12 cellular contexts compared by ENCODE assay signal in genomic region chr1:28955930-28956552, GRCh38. TPM values are rescaled to one million over a fixed set of nuclear protein-coding genes. Genes with fewer than 3 reads are reported as not detected.
DNase-seq lines count a peak whose midpoint lies in the region; ATAC-seq and TF ChIP-seq lines count a peak whose summit lies in the region.
"Had no signal": no experiment of that assay in that cellular context is flagged by ENCODE, and none has a peak within 500 bp of the region (broad histone marks: within the 10 kb centered on the region; RNA-seq: fewer than 3 reads in every experiment).

No MANE protein-coding gene starts in this region.

- TF ChIP-seq POLR2A in upper lobe of left lung (IDR thresholded peaks at IDR 0.05) = no peak

- no peak overlapping the region for H3K18ac ChIP-seq in trophoblast cell (ENCODE audit: low read length)

- H3K27me3 ChIP-seq in naive thymus-derived CD4-positive, alpha-beta T cell (ENCODE audit: control insufficient read depth in 2 of 2, insufficient read depth in 2 of 2, low read length in 2 of 2) = no peaks in the 10 kb centered on the region
- H3K27me3 ChIP-seq in upper lobe of left lung (no peaks in the 10 kb centered on the region), trophoblast cell (ENCODE audit: insufficient read depth, low read length) (no peaks in the 10 kb centered on the region)
- H3K27me3 ChIP-seq: uterus had no signal

- no peak overlapping the region for H3K9ac ChIP-seq in trophoblast cell (ENCODE audit: low read length)

- H2BK12ac ChIP-seq in trophoblast cell (ENCODE audit: low read length) = no peak overlapping the region

- H3K27ac Mint-ChIP-seq in activated T-cell treated with anti-CD3 and anti-CD28 coated beads, Interleukin-2, amount 50 U/mL, for 24 hours = peak overlapping the region; percentile 51
- H3K27ac Mint-ChIP-seq in naive thymus-derived CD4-positive, alpha-beta T cell = peak overlapping the region in 5 of 9 donors; percentile 1 to 46 (median 14)

- H3K14ac ChIP-seq in trophoblast cell (ENCODE audit: low read length) = no peak overlapping the region

- no peak overlapping the region for H4K12ac ChIP-seq in trophoblast cell (ENCODE audit: low read depth, low read length)

- TF ChIP-seq CTCF in upper lobe of left lung (IDR thresholded peaks at IDR 0.05) = no peak

- WGBS in upper lobe of left lung, 2 donors = 92 to 100% methylated on average over 2 of the region's 2 CpGs
- no CpG with 5 or more reads among the region's 2 CpGs for WGBS in trophoblast cell (ENCODE audit: extremely low coverage, insufficient coverage, insufficient read length)

- no peaks in the 10 kb centered on the region for H3K27me3 Mint-ChIP-seq in activated T-cell treated with anti-CD3 and anti-CD28 coated beads, Interleukin-2, amount 50 U/mL, for 24 hours
- no peaks in the 10 kb centered on the region for H3K27me3 Mint-ChIP-seq in naive thymus-derived CD4-positive, alpha-beta T cell

- peaks cover 16% of the 10 kb centered on the region for H3K36me3 Mint-ChIP-seq in activated T-cell treated with anti-CD3 and anti-CD28 coated beads, Interleukin-2, amount 50 U/mL, for 24 hours (ENCODE audit: low read depth)
- H3K36me3 Mint-ChIP-seq in naive thymus-derived CD4-positive, alpha-beta T cell = peaks cover 0 to 13% (median 4%) of the 10 kb centered on the region in 5 donors

- no peak overlapping the region for H3K4me3 ChIP-seq in naive thymus-derived CD4-positive, alpha-beta T cell (ENCODE audit: low read length)
- no peak overlapping the region for H3K4me3 ChIP-seq in upper lobe of left lung
- H3K4me3 ChIP-seq in trophoblast cell (ENCODE audit: low read depth, low read length) = no peak overlapping the region
- H3K4me3 ChIP-seq: lung, uterus had no signal

- no peak overlapping the region for H2BK5ac ChIP-seq in trophoblast cell (ENCODE audit: low read depth, low read length, poor library complexity)

- no peak overlapping the region for H2AK5ac ChIP-seq in trophoblast cell (ENCODE audit: low read length)

- POLR2A ChIA-PET in naive thymus-derived CD4-positive, alpha-beta T cell (lab: Charles Lee) = interaction anchor here (0.8 to 1.0 kb wide), 2 partner anchors 29 to 84 kb away, joined by 3 read pairs; no protein-coding TSS in a partner anchor

- no peak overlapping the region for H2AFZ ChIP-seq in trophoblast cell (ENCODE audit: insufficient read depth, low read length, poor library complexity)

- H3K4me2 ChIP-seq in trophoblast cell (ENCODE audit: low read length) = no peak overlapping the region

- TF ChIP-seq EP300 in upper lobe of left lung (IDR thresholded peaks at IDR 0.05) = no peak

- no peak overlapping the region for H3K23ac ChIP-seq in trophoblast cell (ENCODE audit: low read length)

- H3K4me1 ChIP-seq in naive thymus-derived CD4-positive, alpha-beta T cell (ENCODE audit: control insufficient read depth in 2 of 2, insufficient read depth in 2 of 2, low read length in 2 of 2) = peaks cover 8 to 22% of the 10 kb centered on the region in 2 donors
- H3K4me1 ChIP-seq in upper lobe of left lung (peaks cover 0 to 9% (median 0%) of the 10 kb centered on the region in 4 donors), trophoblast cell (ENCODE audit: control insufficient read depth in 1 of 2, insufficient read depth in 2 of 2, low read length in 2 of 2) (no peaks in the 10 kb centered on the region)
- H3K4me1 ChIP-seq: uterus had no signal

- H4K8ac ChIP-seq in trophoblast cell (ENCODE audit: low read depth, low read length) = no peak overlapping the region

- no peaks in the 10 kb centered on the region for H3K79me2 ChIP-seq in trophoblast cell (ENCODE audit: control insufficient read depth, insufficient read depth, low read length, poor library complexity)

- H3K4me3 Mint-ChIP-seq in activated T-cell treated with anti-CD3 and anti-CD28 coated beads, Interleukin-2, amount 50 U/mL, for 24 hours = no peak overlapping the region
- peak overlapping the region in 4 of 10 donors; percentile 4 to 65 (median 38) for H3K4me3 Mint-ChIP-seq in naive thymus-derived CD4-positive, alpha-beta T cell

- H3K9me3 ChIP-seq in naive thymus-derived CD4-positive, alpha-beta T cell (ENCODE audit: control insufficient read depth in 2 of 3, low read length in 3 of 3) = no peaks in the 10 kb centered on the region
- H3K9me3 ChIP-seq in upper lobe of left lung (no peaks in the 10 kb centered on the region), trophoblast cell (ENCODE audit: insufficient read depth, low read depth, low read length) (no peaks in the 10 kb centered on the region)
- H3K9me3 ChIP-seq: uterus had no signal

- no peak for DNase-seq in activated T-cell treated with anti-CD3 and anti-CD28 coated beads, Interleukin-2, amount 50 U/mL, for 24 hours
- DNase-seq in activated T-cell treated with anti-CD3 and anti-CD28 coated beads, Interleukin-2, amount 50 U/mL, for 1 hour = no peak
- DNase-seq in NCI-H1105 treated with DMSO at 0.1 percent for 48 hours (lab: John Stamatoyannopoulos, UW) (peak; percentile 86), RKO (ENCODE audit: low spot score) (peak; percentile 87), upper lobe of left lung (no peak), trophoblast cell (no peak)
- no peak for DNase-seq in naive thymus-derived CD4-positive, alpha-beta T cell
- DNase-seq: activated effector memory CD4-positive, alpha-beta T cell treated with anti-CD3 and anti-CD28 coated beads, Interleukin-2, amount 50 U/mL, for 16 hours; cortex of kidney; uterus had no signal

- H4K91ac ChIP-seq in trophoblast cell (ENCODE audit: low read depth, low read length) = no peak overlapping the region

- no peak overlapping the region for H3K27ac ChIP-seq in naive thymus-derived CD4-positive, alpha-beta T cell (ENCODE audit: low read depth, low read length)
- H3K27ac ChIP-seq in upper lobe of left lung = no peak overlapping the region
- no peak overlapping the region for H3K27ac ChIP-seq in trophoblast cell (ENCODE audit: low read depth, low read length)
- H3K27ac ChIP-seq: uterus had no signal

- H3K9me3 Mint-ChIP-seq in activated T-cell treated with anti-CD3 and anti-CD28 coated beads, Interleukin-2, amount 50 U/mL, for 24 hours = no peaks in the 10 kb centered on the region
- no peaks in the 10 kb centered on the region for H3K9me3 Mint-ChIP-seq in naive thymus-derived CD4-positive, alpha-beta T cell

- no peaks in the 10 kb centered on the region for H3K79me1 ChIP-seq in trophoblast cell (ENCODE audit: low read length)

- H2BK120ac ChIP-seq in trophoblast cell (ENCODE audit: insufficient read depth, low read length, poor library complexity) = no peak overlapping the region

- CTCF ChIA-PET in naive thymus-derived CD4-positive, alpha-beta T cell (lab: Charles Lee) = no interaction called here

- no peaks in the 10 kb centered on the region for H3K36me3 ChIP-seq in naive thymus-derived CD4-positive, alpha-beta T cell (ENCODE audit: control insufficient read depth in 2 of 3, insufficient read depth in 3 of 3, low read length in 3 of 3)
- H3K36me3 ChIP-seq in upper lobe of left lung = no peaks in the 10 kb centered on the region
- H3K36me3 ChIP-seq in trophoblast cell (ENCODE audit: control insufficient read depth in 1 of 2, insufficient read depth in 2 of 2, low read length in 2 of 2) = no peaks in the 10 kb centered on the region
- H3K36me3 ChIP-seq: uterus had no signal

- no peak overlapping the region for H3K4ac ChIP-seq in trophoblast cell (ENCODE audit: low read depth, low read length)

- peaks cover 57% of the 10 kb centered on the region for H3K4me1 Mint-ChIP-seq in activated T-cell treated with anti-CD3 and anti-CD28 coated beads, Interleukin-2, amount 50 U/mL, for 24 hours (ENCODE audit: low read depth)
- H3K4me1 Mint-ChIP-seq in naive thymus-derived CD4-positive, alpha-beta T cell = peaks cover 24 to 91% (median 69%) of the 10 kb centered on the region in 7 donors

- intact Hi-C loops in naive thymus-derived CD4-positive, alpha-beta T cell (cut with micrococcal nuclease) = no loop called here

- no peak for ATAC-seq in naive thymus-derived CD4-positive, alpha-beta T cell
- no peak for ATAC-seq in upper lobe of left lung (ENCODE audit: low FRiP score in 2 of 2)
- no peak for ATAC-seq in HG03045 (IDR thresholded peaks at IDR 0.05; ENCODE audit: unreplicated experiment)

RNA-seq across cellular contexts. Expression of gene EPB41, which starts 41.7 kb away (rescaled TPM):
- total RNA-seq in naive thymus-derived CD4-positive, alpha-beta T cell = 100 to 1,000 TPM; 150 to 325 (median 175) TPM
- 100 to 1,000 TPM; 115 to 134 TPM for polyA plus RNA-seq in naive thymus-derived CD4-positive, alpha-beta T cell
- total RNA-seq in upper lobe of left lung = 100 to 1,000 TPM in 1 of 6 donors, 10 to 100 TPM in 5; 43.5 to 109 (median 51.9) TPM
- 28.3 and 29.8 TPM in 2 replicates for polyA plus RNA-seq in trophoblast cell (2013)

Comparison
In these comparisons a context has a peak if more than half of its experiments do, and no peak if none do; other contexts are left out.
1. DNase-seq: peak in NCI-H1105 treated with DMSO at 0.1 percent for 48 hours (single experiment) and RKO (single experiment); none in activated T-cell treated with anti-CD3 and anti-CD28 coated beads, Interleukin-2, amount 50 U/mL, for 24 hours (single experiment), activated T-cell treated with anti-CD3 and anti-CD28 coated beads, Interleukin-2, amount 50 U/mL, for 1 hour (single experiment), naive thymus-derived CD4-positive, alpha-beta T cell (0 of 9), upper lobe of left lung (0 of 2) and trophoblast cell (0 of 2).